Comparison of ENCODE assay signal across 9 cellular contexts in the genomic region with DNA sequence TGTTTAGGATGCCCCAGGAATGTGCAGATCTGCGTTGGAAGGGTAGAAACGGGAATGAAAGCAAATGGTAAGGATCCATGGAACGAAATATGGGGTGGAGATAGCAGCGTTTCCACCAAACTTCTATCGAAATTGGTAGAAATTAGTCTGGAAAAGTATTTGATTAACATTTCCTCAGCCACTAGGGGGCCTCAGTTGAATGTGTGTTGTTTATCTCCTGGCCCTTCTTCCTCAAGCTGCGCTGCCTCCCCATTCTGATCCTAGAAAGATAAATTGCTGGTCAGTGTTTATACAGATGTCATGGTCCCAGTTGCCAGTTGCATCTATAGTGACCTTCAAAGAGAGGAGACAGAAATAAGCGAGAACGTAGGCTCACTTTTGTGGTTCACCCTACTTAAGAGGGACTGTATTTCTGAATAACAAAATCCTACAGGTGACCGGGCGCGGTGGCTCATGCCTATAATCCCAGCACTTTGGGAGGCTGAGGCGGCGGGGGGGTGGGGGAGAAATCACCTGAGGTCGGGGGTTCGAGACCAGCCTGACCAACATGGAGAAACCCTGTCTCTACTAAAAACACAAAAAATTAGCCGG.
DNase-seq lines count a peak whose midpoint lies in the region; ATAC-seq and TF ChIP-seq lines count a peak whose summit lies in the region.
"Had no signal": no experiment of that assay in that cellular context is flagged by ENCODE, and none has a peak within 500 bp of the region (broad histone marks: within the 10 kb centered on the region; RNA-seq: fewer than 3 reads in every experiment).

No MANE protein-coding gene starts in this region.

- H3K4me1 ChIP-seq in liver (ENCODE audit: control insufficient read depth in 4 of 4, insufficient read depth in 4 of 4, low read length in 3 of 4), result no peaks in the 10 kb centered on the region

- no peak overlapping the region for H3K4me3 Mint-ChIP-seq in activated CD8-positive, alpha-beta T cell treated with anti-CD3 and anti-CD28 coated beads for 36 hours
- no peak overlapping the region for H3K4me3 Mint-ChIP-seq in activated CD8-positive, alpha-beta T cell treated with anti-CD3 and anti-CD28 coated beads, Interleukin-2, amount 10 ng/mL, durations not matched to agents 7 days and 5 days
- H3K4me3 Mint-ChIP-seq: activated naive CD4-positive, alpha-beta T cell treated with anti-CD3 and anti-CD28 coated beads, Interleukin-2, amount 50 U/mL, for 24 hours had no signal

- H3K36me3 ChIP-seq in WERI-Rb-1 (no peaks in the 10 kb centered on the region), liver (ENCODE audit: control insufficient read depth in 4 of 4, insufficient read depth in 3 of 4, low read depth in 1 of 4, low read length in 3 of 4) (no peaks in the 10 kb centered on the region)

- peaks cover 1% of the 10 kb centered on the region for H3K9me3 Mint-ChIP-seq in activated CD8-positive, alpha-beta T cell treated with anti-CD3 and anti-CD28 coated beads for 36 hours
- no peaks in the 10 kb centered on the region for H3K9me3 Mint-ChIP-seq in activated CD8-positive, alpha-beta T cell treated with anti-CD3 and anti-CD28 coated beads, Interleukin-2, amount 10 ng/mL, durations not matched to agents 7 days and 5 days (ENCODE audit: insufficient read depth)

- DNase-seq in activated CD8-positive, alpha-beta T cell treated with anti-CD3 and anti-CD28 coated beads for 36 hours, result peak; percentile 17
- DNase-seq in activated CD8-positive, alpha-beta T cell treated with anti-CD3 and anti-CD28 coated beads, Interleukin-2, amount 10 ng/mL, durations not matched to agents 7 days and 5 days, result no peak
- DNase-seq in NCI-H1417 (lab: John Stamatoyannopoulos, UW) (peak; percentile 5 to 60 (median 39)), WERI-Rb-1 (peak; percentile 71), kidney glomerular epithelial cell (lab: John Stamatoyannopoulos, UW) (no peak), T-helper 1 cell (no peak)
- no peak for DNase-seq in activated effector memory CD4-positive, alpha-beta T cell treated with Interleukin-2 at 50 U/mL for 16 hours

- H3K27me3 Mint-ChIP-seq in activated CD8-positive, alpha-beta T cell treated with anti-CD3 and anti-CD28 coated beads for 36 hours, result no peaks in the 10 kb centered on the region
- H3K27me3 Mint-ChIP-seq in activated CD8-positive, alpha-beta T cell treated with anti-CD3 and anti-CD28 coated beads, Interleukin-2, amount 10 ng/mL, durations not matched to agents 7 days and 5 days (ENCODE audit: low read depth), result no peaks in the 10 kb centered on the region

- WGBS in liver, result 68% methylated on average over 16 of the region's 16 CpGs

- no peak overlapping the region for H3K4me3 ChIP-seq in WERI-Rb-1 (ENCODE audit: low read depth, low read length)
- H3K4me3 ChIP-seq in liver (ENCODE audit: low read depth in 1 of 3, low read length in 3 of 3), result no peak overlapping the region

- H3K9ac ChIP-seq in liver (ENCODE audit: low read depth in 1 of 2, low read length in 2 of 2), result no peak overlapping the region

- H3K9me3 ChIP-seq in WERI-Rb-1 (ENCODE audit: severe bottlenecking), result peaks cover 2% of the 10 kb centered on the region
- H3K9me3 ChIP-seq in liver (ENCODE audit: control insufficient read depth in 4 of 4, low read length in 3 of 4), result no peaks in the 10 kb centered on the region

- intact Hi-C loops in activated CD8-positive, alpha-beta T cell treated with anti-CD3 and anti-CD28 coated beads for 36 hours (cut with micrococcal nuclease), result no loop called here

- TF ChIP-seq CTCF in activated CD8-positive, alpha-beta T cell treated with anti-CD3 and anti-CD28 coated beads for 36 hours (IDR thresholded peaks at IDR 0.05), result peak; percentile 65
- peak; percentile 47 for TF ChIP-seq CTCF in WERI-Rb-1 (IDR thresholded peaks at IDR 0.05; ENCODE audit: low read depth, low read length)
- peak; percentile 17 for TF ChIP-seq CTCF in liver (IDR thresholded peaks at IDR 0.05; ENCODE audit: low read depth, low read length, missing input control)

- POLR2A ChIA-PET in activated CD8-positive, alpha-beta T cell treated with anti-CD3 and anti-CD28 coated beads for 36 hours (lab: Charles Lee), result no interaction called here
- POLR2A ChIA-PET in activated CD8-positive, alpha-beta T cell treated with anti-CD3 and anti-CD28 coated beads, Interleukin-2, amount 10 ng/mL, durations not matched to agents 7 days and 5 days (lab: Charles Lee), result no interaction called here

- no peak for ATAC-seq in activated CD8-positive, alpha-beta T cell treated with anti-CD3 and anti-CD28 coated beads for 36 hours
- ATAC-seq in activated CD8-positive, alpha-beta T cell treated with anti-CD3 and anti-CD28 coated beads, Interleukin-2, amount 10 ng/mL, durations not matched to agents 7 days and 5 days, result no peak

- H3K4me1 Mint-ChIP-seq in activated CD8-positive, alpha-beta T cell treated with anti-CD3 and anti-CD28 coated beads for 36 hours (ENCODE audit: low read depth), result no peaks in the 10 kb centered on the region
- no peaks in the 10 kb centered on the region for H3K4me1 Mint-ChIP-seq in activated CD8-positive, alpha-beta T cell treated with anti-CD3 and anti-CD28 coated beads, Interleukin-2, amount 10 ng/mL, durations not matched to agents 7 days and 5 days (ENCODE audit: low read depth)
- H3K4me1 Mint-ChIP-seq: activated naive CD4-positive, alpha-beta T cell treated with anti-CD3 and anti-CD28 coated beads, Interleukin-2, amount 50 U/mL, for 24 hours had no signal

- no peak overlapping the region for H3K27ac Mint-ChIP-seq in activated CD8-positive, alpha-beta T cell treated with anti-CD3 and anti-CD28 coated beads for 36 hours
- no peak overlapping the region for H3K27ac Mint-ChIP-seq in activated CD8-positive, alpha-beta T cell treated with anti-CD3 and anti-CD28 coated beads, Interleukin-2, amount 10 ng/mL, durations not matched to agents 7 days and 5 days
- H3K27ac Mint-ChIP-seq: activated naive CD4-positive, alpha-beta T cell treated with anti-CD3 and anti-CD28 coated beads, Interleukin-2, amount 50 U/mL, for 24 hours had no signal

- H3K27me3 ChIP-seq in WERI-Rb-1 (ENCODE audit: insufficient read depth, low read depth, severe bottlenecking) (no peaks in the 10 kb centered on the region), liver (ENCODE audit: control insufficient read depth in 4 of 4, insufficient read depth in 4 of 4, low read length in 3 of 4) (peaks cover 0 to 2% (median 0%) of the 10 kb centered on the region in 4 donors)

- H3K36me3 Mint-ChIP-seq in activated CD8-positive, alpha-beta T cell treated with anti-CD3 and anti-CD28 coated beads for 36 hours (ENCODE audit: low read depth), result no peaks in the 10 kb centered on the region
- no peaks in the 10 kb centered on the region for H3K36me3 Mint-ChIP-seq in activated CD8-positive, alpha-beta T cell treated with anti-CD3 and anti-CD28 coated beads, Interleukin-2, amount 10 ng/mL, durations not matched to agents 7 days and 5 days (ENCODE audit: low read depth)
- H3K36me3 Mint-ChIP-seq: activated naive CD4-positive, alpha-beta T cell treated with anti-CD3 and anti-CD28 coated beads, Interleukin-2, amount 50 U/mL, for 24 hours had no signal

- CTCF ChIA-PET in activated CD8-positive, alpha-beta T cell treated with anti-CD3 and anti-CD28 coated beads for 36 hours (lab: Charles Lee), result no interaction called here
- CTCF ChIA-PET in activated CD8-positive, alpha-beta T cell treated with anti-CD3 and anti-CD28 coated beads, Interleukin-2, amount 10 ng/mL, durations not matched to agents 7 days and 5 days (lab: Charles Lee), result interaction anchor here (0.9 kb wide), 1 partner anchor 20 kb away, joined by 3 read pairs; no protein-coding TSS in a partner anchor

- H3K27ac ChIP-seq in WERI-Rb-1 (no peak overlapping the region), liver (ENCODE audit: low read depth in 1 of 2, low read length in 2 of 2) (no peak overlapping the region)

- peak; percentile 59 to 69 for TF ChIP-seq RAD21 in liver (IDR thresholded peaks at IDR 0.05)

TF ChIP-seq in liver, 16 proteins besides CTCF, POLR2A, EP300 and RAD21:
- no peak for TF ChIP-seq RXRA (IDR thresholded peaks at IDR 0.05)
- TF ChIP-seq GABPA (IDR thresholded peaks at IDR 0.05 in 1 of 2, conservative IDR thresholded peaks at IDR 0.05 in 1 of 2), result no peak
- TF ChIP-seq YY1 (IDR thresholded peaks at IDR 0.05), result no peak
TF ChIP-seq in liver: peak in this region for 0.

Comparison
In these comparisons a context has a peak if more than half of its experiments do, and no peak if none do; other contexts are left out.
1. DNase-seq: peak in activated CD8-positive, alpha-beta T cell treated with anti-CD3 and anti-CD28 coated beads for 36 hours (single experiment), NCI-H1417 (3 of 3) and WERI-Rb-1 (single experiment); none in activated CD8-positive, alpha-beta T cell treated with anti-CD3 and anti-CD28 coated beads, Interleukin-2, amount 10 ng/mL, durations not matched to agents 7 days and 5 days (single experiment), kidney glomerular epithelial cell (single experiment), activated effector memory CD4-positive, alpha-beta T cell treated with Interleukin-2 at 50 U/mL for 16 hours (single experiment) and T-helper 1 cell (0 of 5).
2. Peak in every context shown above with its lines, with median percentiles within 50 percentile points of each other: CTCF ChIP-seq.